Comparison of ENCODE assay signal across 1 cellular context in genomic region chr10:86659721-86660438, GRCh38.
TF ChIP-seq lines count a peak whose summit lies in the region.

No MANE protein-coding gene starts in this region.

TF ChIP-seq in IMR-90, 13 proteins besides CTCF, POLR2A, EP300 and RAD21 (continued from another document):
- TF ChIP-seq MXI1 (IDR thresholded peaks at IDR 0.05; ENCODE audit: borderline replicate concordance, low read depth, low read length), result no peak
- no peak for TF ChIP-seq RCOR1 (IDR thresholded peaks at IDR 0.05; ENCODE audit: insufficient replicate concordance, low read length)
- TF ChIP-seq SMC3 (IDR thresholded peaks at IDR 0.05; ENCODE audit: low read depth, low read length), result no peak
- TF ChIP-seq NFE2L2 (IDR thresholded peaks at IDR 0.05; ENCODE audit: low read depth, low read length), result no peak
- TF ChIP-seq RFX5 (IDR thresholded peaks at IDR 0.05; ENCODE audit: low read depth, low read length), result no peak
- TF ChIP-seq CHD1 (IDR thresholded peaks at IDR 0.05; ENCODE audit: low read depth, low read length), result no peak
- TF ChIP-seq USF2 (IDR thresholded peaks at IDR 0.05; ENCODE audit: low read depth, low read length), result no peak
- TF ChIP-seq MAFK (IDR thresholded peaks at IDR 0.05; ENCODE audit: low read depth, low read length), result no peak
- no peak for TF ChIP-seq MAZ (IDR thresholded peaks at IDR 0.05; ENCODE audit: borderline replicate concordance, low read depth, low read length)
- no peak for TF ChIP-seq FOS (IDR thresholded peaks at IDR 0.05; ENCODE audit: low read depth, low read length)
- no peak for TF ChIP-seq ELK1 (IDR thresholded peaks at IDR 0.05; ENCODE audit: borderline replicate concordance, low read depth, low read length)
- no peak for TF ChIP-seq BHLHE40 (IDR thresholded peaks at IDR 0.05; ENCODE audit: low read depth, low read length)
